Comparison of ENCODE assay signal across 8 cellular contexts in the genomic region with DNA sequence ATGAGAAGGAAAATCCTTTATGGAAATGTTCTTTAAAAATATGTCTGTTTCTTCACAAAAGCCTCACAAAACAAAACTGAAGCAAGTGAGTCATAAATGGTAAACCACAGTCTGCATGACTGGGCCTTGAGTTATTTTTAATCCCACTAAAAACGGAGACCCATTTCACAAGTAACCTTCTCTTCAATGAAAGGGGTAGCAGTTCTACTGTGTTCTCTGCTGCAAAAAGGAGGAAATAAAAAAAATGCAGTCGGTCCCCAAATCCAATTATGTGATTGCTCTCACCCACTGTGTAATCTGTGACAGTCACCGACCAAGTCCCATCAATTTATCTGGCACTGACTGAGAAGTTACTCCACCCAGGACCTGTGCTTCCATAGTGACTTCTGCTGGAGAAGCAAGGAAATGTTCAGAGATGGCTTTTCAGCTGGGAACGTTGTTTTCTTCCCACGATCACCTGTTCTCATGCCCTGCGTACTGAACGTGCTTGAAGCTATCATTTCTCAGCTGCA.
A peak's percentile ranks its signal among the peaks of the same experiment; 100 is the strongest.
DNase-seq lines count a peak whose midpoint lies in the region; ATAC-seq and TF ChIP-seq lines count a peak whose summit lies in the region.

No MANE protein-coding gene starts in this region.

- no peak overlapping the region for H3K27ac Mint-ChIP-seq in CD8-positive, alpha-beta memory T cell
- no peak overlapping the region for H3K27ac Mint-ChIP-seq in activated T-helper 1 cell treated with anti-CD3 and anti-CD28 coated beads, Interleukin-12 subunit alpha, Interleukin-12 subunit beta, Interleukin-2, Interleukin-4 antibody, amounts not matched to agents 30 ng/mL and 10 ng/mL and 1 ng/mL, durations not matched to agents 14 hours and 24 hours and 36 hours
- no peak overlapping the region for H3K27ac Mint-ChIP-seq in CD8-positive, alpha-beta T cell

- no peaks in the 10 kb centered on the region for H3K36me3 Mint-ChIP-seq in CD8-positive, alpha-beta memory T cell
- no peaks in the 10 kb centered on the region for H3K36me3 Mint-ChIP-seq in activated T-helper 1 cell treated with anti-CD3 and anti-CD28 coated beads, Interleukin-12 subunit alpha, Interleukin-12 subunit beta, Interleukin-2, Interleukin-4 antibody, amounts not matched to agents 30 ng/mL and 10 ng/mL and 1 ng/mL, durations not matched to agents 14 hours and 24 hours and 36 hours (ENCODE audit: low read depth)
- no peaks in the 10 kb centered on the region for H3K36me3 Mint-ChIP-seq in CD8-positive, alpha-beta T cell

- 0 out of 22 replicates have a peak, but pooled peaks cover 0 to 3% (median 0%) of the 10 kb centered on the region in 11 experiments for H3K9me3 ChIP-seq in BLaER1 treated with 17β-estradiol and CSF1 and Interleukin-3, amounts not matched to agents 10 nM and 100 nM (replicated peaks in 1 of 11)
- H3K9me3 ChIP-seq in CD8-positive, alpha-beta memory T cell (ENCODE audit: low read length), result no peaks in the 10 kb centered on the region
- no peaks in the 10 kb centered on the region for H3K9me3 ChIP-seq in CD8-positive, alpha-beta T cell (ENCODE audit: low read length)

- H3K27me3 ChIP-seq in BLaER1 treated with 17β-estradiol and CSF1 and Interleukin-3, amounts not matched to agents 10 nM and 100 nM, result no peaks in the 10 kb centered on the region
- no peaks in the 10 kb centered on the region for H3K27me3 ChIP-seq in CD8-positive, alpha-beta memory T cell (ENCODE audit: insufficient read depth, low read length, poor library complexity, severe bottlenecking)
- H3K27me3 ChIP-seq in CD8-positive, alpha-beta T cell (ENCODE audit: insufficient read depth, low read length), result no peaks in the 10 kb centered on the region

- H3K4me1 Mint-ChIP-seq in CD8-positive, alpha-beta memory T cell, result peaks cover 0 to 5% (median 0%) of the 10 kb centered on the region in 3 donors
- H3K4me1 Mint-ChIP-seq in activated T-helper 1 cell treated with anti-CD3 and anti-CD28 coated beads, Interleukin-12 subunit alpha, Interleukin-12 subunit beta, Interleukin-2, Interleukin-4 antibody, amounts not matched to agents 30 ng/mL and 10 ng/mL and 1 ng/mL, durations not matched to agents 14 hours and 24 hours and 36 hours (ENCODE audit: low read depth), result peaks cover 9% of the 10 kb centered on the region
- H3K4me1 Mint-ChIP-seq in CD8-positive, alpha-beta T cell (ENCODE audit: low read depth), result peaks cover 9% of the 10 kb centered on the region

- peaks cover 0 to 3% (median 0%) of the 10 kb centered on the region in 5 donors for H3K9me3 Mint-ChIP-seq in CD8-positive, alpha-beta memory T cell
- no peaks in the 10 kb centered on the region for H3K9me3 Mint-ChIP-seq in activated T-helper 1 cell treated with anti-CD3 and anti-CD28 coated beads, Interleukin-12 subunit alpha, Interleukin-12 subunit beta, Interleukin-2, Interleukin-4 antibody, amounts not matched to agents 30 ng/mL and 10 ng/mL and 1 ng/mL, durations not matched to agents 14 hours and 24 hours and 36 hours
- no peaks in the 10 kb centered on the region for H3K9me3 Mint-ChIP-seq in CD8-positive, alpha-beta T cell

- peak overlapping the region; percentile 44 to 92 (median 77) for H3K4me2 ChIP-seq in BLaER1 treated with 17β-estradiol and CSF1 and Interleukin-3, amounts not matched to agents 10 nM and 100 nM

- H3K27me3 Mint-ChIP-seq in CD8-positive, alpha-beta memory T cell, result no peaks in the 10 kb centered on the region
- H3K27me3 Mint-ChIP-seq in activated T-helper 1 cell treated with anti-CD3 and anti-CD28 coated beads, Interleukin-12 subunit alpha, Interleukin-12 subunit beta, Interleukin-2, Interleukin-4 antibody, amounts not matched to agents 30 ng/mL and 10 ng/mL and 1 ng/mL, durations not matched to agents 14 hours and 24 hours and 36 hours (ENCODE audit: insufficient read depth), result peaks cover 10% of the 10 kb centered on the region
- H3K27me3 Mint-ChIP-seq in CD8-positive, alpha-beta T cell (ENCODE audit: low read depth), result no peaks in the 10 kb centered on the region

- DNase-seq in cardiac fibroblast (ENCODE audit: low read depth in 2 of 2) (peak; percentile 46 to 70), occipital lobe (lab: John Stamatoyannopoulos, UW) (no peak)
- no peak for DNase-seq in CD8-positive, alpha-beta memory T cell
- no peak for DNase-seq in activated T-helper 1 cell treated with anti-CD3 and anti-CD28 coated beads, Interleukin-12 subunit alpha, Interleukin-12 subunit beta, Interleukin-2, Interleukin-4 antibody, amounts not matched to agents 30 ng/mL and 10 ng/mL and 1 ng/mL, durations not matched to agents 14 hours and 24 hours and 36 hours (ENCODE audit: low spot score)
- DNase-seq in CD8-positive, alpha-beta T cell, result no peak

- H3K4me1 ChIP-seq in BLaER1 treated with 17β-estradiol and CSF1 and Interleukin-3, amounts not matched to agents 10 nM and 100 nM, result peaks cover 46 to 66% (median 56%) of the 10 kb centered on the region in 10 experiments
- H3K4me1 ChIP-seq in CD8-positive, alpha-beta memory T cell (ENCODE audit: insufficient read depth, low read length), result no peaks in the 10 kb centered on the region
- no peaks in the 10 kb centered on the region for H3K4me1 ChIP-seq in CD8-positive, alpha-beta T cell (ENCODE audit: insufficient read depth, low read length)

- POLR2A ChIA-PET in CD8-positive, alpha-beta memory T cell (lab: Charles Lee), result no interaction called here
- POLR2A ChIA-PET in CD8-positive, alpha-beta T cell (lab: Charles Lee), result no interaction called here

- CTCF ChIA-PET in CD8-positive, alpha-beta memory T cell (lab: Charles Lee), result no interaction called here
- CTCF ChIA-PET in CD8-positive, alpha-beta T cell (lab: Charles Lee), result no interaction called here

- no peak overlapping the region for H3K4me3 Mint-ChIP-seq in CD8-positive, alpha-beta memory T cell
- H3K4me3 Mint-ChIP-seq in activated T-helper 1 cell treated with anti-CD3 and anti-CD28 coated beads, Interleukin-12 subunit alpha, Interleukin-12 subunit beta, Interleukin-2, Interleukin-4 antibody, amounts not matched to agents 30 ng/mL and 10 ng/mL and 1 ng/mL, durations not matched to agents 14 hours and 24 hours and 36 hours, result no peak overlapping the region
- no peak overlapping the region for H3K4me3 Mint-ChIP-seq in CD8-positive, alpha-beta T cell

- intact Hi-C loops in activated T-helper 1 cell treated with anti-CD3 and anti-CD28 coated beads, Interleukin-12 subunit alpha, Interleukin-12 subunit beta, Interleukin-2, Interleukin-4 antibody, amounts not matched to agents 30 ng/mL and 10 ng/mL and 1 ng/mL, durations not matched to agents 14 hours and 24 hours and 36 hours (cut with micrococcal nuclease), result loop anchor here (1.0 kb wide), 1 partner anchor 29 kb away; no protein-coding TSS in a partner anchor
- intact Hi-C loops in CD8-positive, alpha-beta T cell (cut with DNase I, micrococcal nuclease), result no loop called here

- peak overlapping the region in 10 of 11 experiments; percentile 29 to 86 (median 80); a peak in 20 of 22 replicates for H3K27ac ChIP-seq in BLaER1 treated with 17β-estradiol and CSF1 and Interleukin-3, amounts not matched to agents 10 nM and 100 nM
- H3K27ac ChIP-seq in CD8-positive, alpha-beta memory T cell (ENCODE audit: low read depth, low read length), result no peak overlapping the region
- H3K27ac ChIP-seq in CD8-positive, alpha-beta T cell (ENCODE audit: low read depth, low read length), result no peak overlapping the region

- ATAC-seq in GM19372 (IDR thresholded peaks at IDR 0.05; ENCODE audit: low read depth, unreplicated experiment) (peak; percentile 67), HG03196 (IDR thresholded peaks at IDR 0.05; ENCODE audit: unreplicated experiment) (peak; percentile 63)
- ATAC-seq in CD8-positive, alpha-beta T cell, result no peak

- peak overlapping the region in 9 of 11 experiments; percentile 38 to 75 (median 66); a peak in 19 of 22 replicates for H3K9ac ChIP-seq in BLaER1 treated with 17β-estradiol and CSF1 and Interleukin-3, amounts not matched to agents 10 nM and 100 nM

- H3K36me3 ChIP-seq in BLaER1 treated with 17β-estradiol and CSF1 and Interleukin-3, amounts not matched to agents 10 nM and 100 nM, result no peaks in the 10 kb centered on the region
- no peaks in the 10 kb centered on the region for H3K36me3 ChIP-seq in CD8-positive, alpha-beta memory T cell (ENCODE audit: insufficient read depth, low read length)
- no peaks in the 10 kb centered on the region for H3K36me3 ChIP-seq in CD8-positive, alpha-beta T cell (ENCODE audit: insufficient read depth, low read length)

- peak overlapping the region in 3 of 10 experiments; percentile 14 to 37 (median 21); a peak in 2 of 20 replicates for H3K4me3 ChIP-seq in BLaER1 treated with 17β-estradiol and CSF1 and Interleukin-3, amounts not matched to agents 10 nM and 100 nM
- no peak overlapping the region for H3K4me3 ChIP-seq in cardiac fibroblast (replicated peaks in 1 of 2; ENCODE audit: low read depth in 2 of 2, low read length in 2 of 2)
- H3K4me3 ChIP-seq in CD8-positive, alpha-beta memory T cell (ENCODE audit: low read length), result no peak overlapping the region
- H3K4me3 ChIP-seq in CD8-positive, alpha-beta T cell (ENCODE audit: low read depth, low read length), result no peak overlapping the region

- H4K20me1 ChIP-seq in BLaER1 treated with 17β-estradiol and CSF1 and Interleukin-3, amounts not matched to agents 10 nM and 100 nM, result 0 out of 22 replicates have a peak, but pooled peaks cover 0 to 3% (median 0%) of the 10 kb centered on the region in 11 experiments

- TF ChIP-seq CTCF in cardiac fibroblast (IDR thresholded peaks at IDR 0.05; ENCODE audit: low read depth, low read length), result no peak
- no peak for TF ChIP-seq CTCF in CD8-positive, alpha-beta T cell (IDR thresholded peaks at IDR 0.05)

Comparison
In these comparisons a context has a peak if more than half of its experiments do, and no peak if none do; other contexts are left out.
1. H3K27ac ChIP-seq: peak in BLaER1 treated with 17β-estradiol and CSF1 and Interleukin-3, amounts not matched to agents 10 nM and 100 nM (10 of 11); none in CD8-positive, alpha-beta memory T cell (single experiment) and CD8-positive, alpha-beta T cell (single experiment).
2. DNase-seq: peak in cardiac fibroblast (2 of 2); none in CD8-positive, alpha-beta memory T cell (0 of 5), activated T-helper 1 cell treated with anti-CD3 and anti-CD28 coated beads, Interleukin-12 subunit alpha, Interleukin-12 subunit beta, Interleukin-2, Interleukin-4 antibody, amounts not matched to agents 30 ng/mL and 10 ng/mL and 1 ng/mL, durations not matched to agents 14 hours and 24 hours and 36 hours (single experiment), occipital lobe (single experiment) and CD8-positive, alpha-beta T cell (0 of 7).